Comparison of ENCODE assay signal across 9 cellular contexts in the genomic region with DNA sequence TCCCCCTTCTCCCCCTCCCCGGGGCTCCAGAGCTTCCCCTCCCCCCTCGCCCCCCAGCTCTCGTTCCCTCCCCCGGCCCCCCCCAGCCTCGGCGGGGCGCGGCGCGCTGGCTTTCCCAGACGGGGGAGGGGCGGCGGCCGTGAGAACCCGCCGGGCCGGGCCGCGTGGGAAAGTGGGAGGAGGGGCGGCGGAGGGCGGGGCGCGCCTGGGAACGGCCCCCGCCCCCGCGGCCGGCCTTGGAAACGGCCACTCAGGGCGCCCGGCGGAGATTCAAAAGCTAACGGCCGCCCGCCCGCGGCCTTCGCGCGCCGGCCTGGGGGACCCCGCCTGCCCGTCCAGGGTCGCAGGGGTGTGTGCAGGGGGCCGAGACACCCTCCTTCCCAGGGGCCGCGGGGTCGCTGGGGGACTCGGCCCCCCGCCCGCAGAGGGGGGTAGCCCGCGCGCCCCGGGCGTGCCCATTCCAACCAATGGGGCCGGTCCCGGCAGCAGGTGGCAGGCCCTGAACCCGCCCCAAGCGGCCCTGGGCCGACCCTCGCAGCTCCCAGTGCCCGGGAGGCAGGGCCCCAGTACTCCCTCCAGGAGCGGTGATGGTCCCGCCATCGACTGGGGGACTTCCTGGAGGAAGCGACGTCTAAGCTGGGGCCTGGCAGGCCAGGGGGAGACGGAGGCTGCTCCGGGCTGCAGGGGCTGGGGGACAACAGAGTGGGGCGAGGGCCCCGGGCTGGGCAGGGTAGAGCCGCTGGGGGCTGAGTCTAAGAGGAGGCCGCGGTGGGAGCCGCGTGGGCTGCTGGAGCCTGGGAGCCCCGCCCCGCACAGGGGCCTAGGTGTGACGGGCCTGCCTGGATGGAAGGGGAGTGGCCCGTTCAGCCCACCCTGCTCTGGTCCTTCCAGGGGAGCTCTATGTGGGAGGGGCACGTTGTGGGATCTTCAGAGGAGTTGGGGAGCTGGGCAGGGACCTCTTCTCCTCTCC. TPM values are rescaled to one million over a fixed set of nuclear protein-coding genes. Genes with fewer than 3 reads are reported as not detected.
DNase-seq lines count a peak whose midpoint lies in the region; ATAC-seq and TF ChIP-seq lines count a peak whose summit lies in the region.
"Had no signal": no experiment of that assay in that cellular context is flagged by ENCODE, and none has a peak within 500 bp of the region (broad histone marks: within the 10 kb centered on the region; RNA-seq: fewer than 3 reads in every experiment).

No MANE protein-coding gene starts in this region.

- peaks cover 7% of the 10 kb centered on the region for H3K4me1 Mint-ChIP-seq in chondrocyte (ENCODE audit: low read depth)
- peaks cover 7% of the 10 kb centered on the region for H3K4me1 Mint-ChIP-seq in mesothelial cell of epicardium

- H3K27ac Mint-ChIP-seq in chondrocyte (ENCODE audit: unreplicated experiment) (peak overlapping the region; percentile 27), mesothelial cell of epicardium (no peak overlapping the region)
- H3K27ac Mint-ChIP-seq: nephron had no signal

- no peaks in the 10 kb centered on the region for H3K9me3 Mint-ChIP-seq in chondrocyte (ENCODE audit: low read depth)
- no peaks in the 10 kb centered on the region for H3K9me3 Mint-ChIP-seq in mesothelial cell of epicardium
- H3K9me3 Mint-ChIP-seq: nephron had no signal

- DNase-seq in NCI-H748 (lab: John Stamatoyannopoulos, UW; ENCODE audit: unreplicated experiment) = peak; percentile 64
- no peak for DNase-seq in NCI-H748 treated with DMSO at 0.1 percent for 48 hours (lab: John Stamatoyannopoulos, UW)
- DNase-seq in NCI-H2227 (lab: John Stamatoyannopoulos, UW; ENCODE audit: unreplicated experiment) = peak; percentile 79
- DNase-seq in chondrocyte (ENCODE audit: low spot score) = no peak
- peak; percentile 49 to 65 for DNase-seq in mesothelial cell of epicardium (ENCODE audit: low spot score in 2 of 2, unreplicated experiment in 2 of 2)

- H3K4me3 Mint-ChIP-seq in chondrocyte (ENCODE audit: unreplicated experiment) = no peak overlapping the region
- peak overlapping the region; percentile 22 for H3K4me3 Mint-ChIP-seq in mesothelial cell of epicardium
- H3K4me3 Mint-ChIP-seq: nephron had no signal

- H3K36me3 Mint-ChIP-seq in chondrocyte (ENCODE audit: low read depth) (no peaks in the 10 kb centered on the region), mesothelial cell of epicardium (no peaks in the 10 kb centered on the region)

- H3K27me3 Mint-ChIP-seq in chondrocyte (ENCODE audit: low read depth) (no peaks in the 10 kb centered on the region), mesothelial cell of epicardium (ENCODE audit: low read depth) (no peaks in the 10 kb centered on the region)

- TF ChIP-seq CTCF in chondrocyte (IDR thresholded peaks at IDR 0.05) = no peak
- no peak for TF ChIP-seq CTCF in mesothelial cell of epicardium (IDR thresholded peaks at IDR 0.05; ENCODE audit: unreplicated experiment)

- ATAC-seq in HG03175 (IDR thresholded peaks at IDR 0.05; ENCODE audit: unreplicated experiment) (no peak), GM21423 (IDR thresholded peaks at IDR 0.05; ENCODE audit: unreplicated experiment) (no peak), HG02973 (IDR thresholded peaks at IDR 0.05; ENCODE audit: unreplicated experiment) (no peak)

RNA-seq across cellular contexts. Expression of a gene that starts 14.2 kb away (rescaled TPM):
- total RNA-seq in chondrocyte = 0.39 to 6.9 TPM (median 6.7 TPM) in 3 replicates
- total RNA-seq in mesothelial cell of epicardium = 7.4 to 9.6 TPM (median 9.2 TPM) in 3 replicates

RNA-seq across cellular contexts. Expression of a gene that starts 38.8 kb away (rescaled TPM):
- total RNA-seq in chondrocyte = 0.85 to 3.5 TPM (median 3.4 TPM) in 3 replicates
- 5.7 to 6.5 TPM (median 6.5 TPM) in 3 replicates for total RNA-seq in mesothelial cell of epicardium

Comparison
In these comparisons a context has a peak if more than half of its experiments do, and no peak if none do; other contexts are left out.
1. DNase-seq: peak in NCI-H748 (single experiment), NCI-H2227 (single experiment) and mesothelial cell of epicardium (2 of 2); none in NCI-H748 treated with DMSO at 0.1 percent for 48 hours (single experiment) and chondrocyte (single experiment).